ENCODE assay signal across 14 cellular contexts in the genomic region with DNA sequence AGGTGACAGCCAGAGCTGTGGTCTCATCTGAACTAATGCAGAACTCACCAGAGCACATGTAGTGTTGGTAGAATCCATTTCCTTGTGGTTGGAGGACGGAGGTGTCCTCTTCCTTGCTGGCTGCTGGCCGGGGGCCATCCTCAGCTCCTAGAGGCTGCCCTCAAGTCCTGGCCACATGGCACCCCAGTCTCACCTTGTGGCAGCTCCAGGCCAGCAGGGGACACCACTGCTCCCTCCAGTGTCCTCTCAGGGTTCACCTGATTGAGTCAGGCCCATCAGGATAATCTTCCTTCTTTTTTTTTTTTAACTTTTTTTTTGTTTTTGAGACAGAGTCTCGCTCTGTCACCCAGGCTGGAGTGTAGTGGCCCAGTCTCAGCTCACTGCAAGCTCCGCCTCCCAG. TPM values are rescaled to one million over a fixed set of nuclear protein-coding genes. Genes with fewer than 3 reads are reported as not detected.
DNase-seq lines count a peak whose midpoint lies in the region; FAIRE-seq and TF ChIP-seq lines count a peak whose summit lies in the region.
"Had no signal": no experiment of that assay in that cellular context is flagged by ENCODE, and none has a peak within 500 bp of the region (broad histone marks: within the 10 kb centered on the region; RNA-seq: fewer than 3 reads in every experiment).

No MANE protein-coding gene starts in this region.

- no peak overlapping the region for H2BK5ac ChIP-seq in H1 (ENCODE audit: low read depth, low read length)

- POLR2A ChIA-PET in H1 (lab: Charles Lee; ENCODE audit: partially characterized antibody), result no interaction called here

- H3K14ac ChIP-seq in H1 (ENCODE audit: insufficient read length), result no peak overlapping the region

- no peak overlapping the region for H3K27ac Mint-ChIP-seq in activated naive CD4-positive, alpha-beta T cell treated with anti-CD3 and anti-CD28 coated beads for 36 hours
- no peak overlapping the region for H3K27ac Mint-ChIP-seq in activated naive CD4-positive, alpha-beta T cell treated with anti-CD3 and anti-CD28 coated beads, Interleukin-2, amount 10 ng/mL, durations not matched to agents 7 days and 5 days
- no peak overlapping the region for H3K27ac Mint-ChIP-seq in activated T-helper 2 cell treated with anti-CD3 and anti-CD28 coated beads, Interferon-gamma antibody, Interleukin-2, Interleukin-4, amounts not matched to agents 10 μg/mL and 5 μg/mL and 100 μg/mL, durations not matched to agents 14 hours and 24 hours and 36 hours

- WGBS in H1 (ENCODE audit: extremely low coverage in 1 of 2, insufficient coverage in 1 of 2, insufficient read length in 1 of 2, insufficient replicate concordance in 2 of 2, low coverage in 1 of 2, low lambda C conversion rate in 2 of 2, missing lambda C conversion rate in 1 of 2), 2 experiments, result 93% methylated on average over 4 of the region's 4 CpGs; no CpG with 5 or more reads in 1 of the 2 experiments

- H3K36me3 Mint-ChIP-seq in activated naive CD4-positive, alpha-beta T cell treated with anti-CD3 and anti-CD28 coated beads for 36 hours (ENCODE audit: low read depth), result no peaks in the 10 kb centered on the region
- no peaks in the 10 kb centered on the region for H3K36me3 Mint-ChIP-seq in activated naive CD4-positive, alpha-beta T cell treated with anti-CD3 and anti-CD28 coated beads, Interleukin-2, amount 10 ng/mL, durations not matched to agents 7 days and 5 days
- no peaks in the 10 kb centered on the region for H3K36me3 Mint-ChIP-seq in activated T-helper 2 cell treated with anti-CD3 and anti-CD28 coated beads, Interferon-gamma antibody, Interleukin-2, Interleukin-4, amounts not matched to agents 10 μg/mL and 5 μg/mL and 100 μg/mL, durations not matched to agents 14 hours and 24 hours and 36 hours (ENCODE audit: low read depth)

- no peaks in the 10 kb centered on the region for H3K27me3 Mint-ChIP-seq in activated naive CD4-positive, alpha-beta T cell treated with anti-CD3 and anti-CD28 coated beads for 36 hours (ENCODE audit: low read depth)
- H3K27me3 Mint-ChIP-seq in activated naive CD4-positive, alpha-beta T cell treated with anti-CD3 and anti-CD28 coated beads, Interleukin-2, amount 10 ng/mL, durations not matched to agents 7 days and 5 days, result peaks cover under 1% of the 10 kb centered on the region
- H3K27me3 Mint-ChIP-seq in activated T-helper 2 cell treated with anti-CD3 and anti-CD28 coated beads, Interferon-gamma antibody, Interleukin-2, Interleukin-4, amounts not matched to agents 10 μg/mL and 5 μg/mL and 100 μg/mL, durations not matched to agents 14 hours and 24 hours and 36 hours (ENCODE audit: low read depth), result peaks cover 3% of the 10 kb centered on the region

- intact Hi-C loops in activated naive CD4-positive, alpha-beta T cell treated with anti-CD3 and anti-CD28 coated beads for 36 hours (cut with micrococcal nuclease), result no loop called here
- intact Hi-C loops in activated T-helper 2 cell treated with anti-CD3 and anti-CD28 coated beads, Interferon-gamma antibody, Interleukin-2, Interleukin-4, amounts not matched to agents 10 μg/mL and 5 μg/mL and 100 μg/mL, durations not matched to agents 14 hours and 24 hours and 36 hours (cut with micrococcal nuclease), result no loop called here

- no peak overlapping the region for H3K56ac ChIP-seq in H1 (replicated peaks; ENCODE audit: insufficient read length, low read depth, low read length)

- H3K23me2 ChIP-seq in H1 (ENCODE audit: low read depth, low read length), result peaks cover 2% of the 10 kb centered on the region; the same call in 1 of the 2 replicates

- peak; percentile 11 for DNase-seq in activated naive CD4-positive, alpha-beta T cell treated with anti-CD3 and anti-CD28 coated beads for 36 hours
- DNase-seq in activated naive CD4-positive, alpha-beta T cell treated with anti-CD3 and anti-CD28 coated beads, Interleukin-2, amount 10 ng/mL, durations not matched to agents 7 days and 5 days, result no peak
- DNase-seq in H1 (ENCODE audit: low read depth in 1 of 2, low spot score in 2 of 2) (no peak), retinal pigment epithelial cell (ENCODE audit: low read depth) (no peak), ureter (ENCODE audit: low spot score) (no peak), D341Med (ENCODE audit: low spot score) (no peak)
- no peak for DNase-seq in activated T-helper 2 cell treated with anti-CD3 and anti-CD28 coated beads, Interferon-gamma antibody, Interleukin-2, Interleukin-4, amounts not matched to agents 10 μg/mL and 5 μg/mL and 100 μg/mL, durations not matched to agents 14 hours and 24 hours and 36 hours (ENCODE audit: low spot score)
- DNase-seq: activated CD4-positive, CD25-positive, alpha-beta regulatory T cell; dermis blood vessel endothelial cell; DMS 273 treated with DMSO at 0.1 percent for 48 hours; Kasumi-1; midbrain; NCI-H2171 treated with DMSO at 0.1 percent for 48 hours had no signal

- H4K5ac ChIP-seq in H1 (ENCODE audit: insufficient read length, low read depth, low read length), result no peak overlapping the region

- no peak for TF ChIP-seq EP300 in H1 (IDR thresholded peaks at IDR 0.05; ENCODE audit: borderline replicate concordance in 1 of 2, low read depth in 2 of 2, low read length in 2 of 2)

- no peaks in the 10 kb centered on the region for H3K9me3 ChIP-seq in H1 (ENCODE audit: insufficient read depth in 2 of 2, low read depth in 1 of 2, low read length in 1 of 2)

- H3K4ac ChIP-seq in H1 (replicated peaks; ENCODE audit: insufficient read length, low read depth, low read length), result no peak overlapping the region

- H4K91ac ChIP-seq in H1 (replicated peaks; ENCODE audit: insufficient read length, low read length), result no peak overlapping the region

- no peak overlapping the region for H3K18ac ChIP-seq in H1 (ENCODE audit: extremely low read depth, low read length)

- no peak overlapping the region for H2BK15ac ChIP-seq in H1 (ENCODE audit: low read length)

- no peaks in the 10 kb centered on the region for H3K4me1 ChIP-seq in H1 (replicated peaks in 1 of 4; ENCODE audit: control insufficient read depth in 3 of 4, insufficient read depth in 4 of 4, low read length in 3 of 4)

- H3K36me3 ChIP-seq in H1 (ENCODE audit: control insufficient read depth in 2 of 4, insufficient read depth in 4 of 4, low read length in 3 of 4), result no peaks in the 10 kb centered on the region

- H4K20me1 ChIP-seq in H1 (replicated peaks in 1 of 2; ENCODE audit: control insufficient read depth in 1 of 2, insufficient read depth in 2 of 2, low read length in 2 of 2), result no peaks in the 10 kb centered on the region

- no peak overlapping the region for H3K4me3 ChIP-seq in H1 (ENCODE audit: extremely low read depth in 1 of 4, insufficient read depth in 2 of 4, low read depth in 3 of 4, low read length in 4 of 4)
- H3K4me3 ChIP-seq in retinal pigment epithelial cell (ENCODE audit: low read length), result no peak overlapping the region

- CTCF ChIA-PET in activated naive CD4-positive, alpha-beta T cell treated with anti-CD3 and anti-CD28 coated beads for 36 hours (lab: Charles Lee), result interaction anchor here (0.8 to 4.7 kb wide), 4 partner anchors 11 to 122 kb away, joined by 3 to 28 read pairs (median 8); no protein-coding TSS in a partner anchor
- CTCF ChIA-PET in activated naive CD4-positive, alpha-beta T cell treated with anti-CD3 and anti-CD28 coated beads, Interleukin-2, amount 10 ng/mL, durations not matched to agents 7 days and 5 days (lab: Charles Lee), result interaction anchor here (0.6 to 3.8 kb wide), 6 partner anchors 10 to 122 kb away, joined by 3 to 12 read pairs (median 6); no protein-coding TSS in a partner anchor
- CTCF ChIA-PET in H1 (lab: Charles Lee; ENCODE audit: partially characterized antibody), result interaction anchor here (0.6 to 13.5 kb wide), 12 partner anchors 8 to 310 kb away, joined by 3 to 131 read pairs (median 10); a partner anchor contains a TSS

- no peak for FAIRE-seq in H1 (lab: Jason Lieb, UNC)

- no peak overlapping the region for H2BK120ac ChIP-seq in H1 (replicated peaks; ENCODE audit: low read depth, low read length)

- no peak overlapping the region for H3K4me3 Mint-ChIP-seq in activated naive CD4-positive, alpha-beta T cell treated with anti-CD3 and anti-CD28 coated beads for 36 hours
- no peak overlapping the region for H3K4me3 Mint-ChIP-seq in activated naive CD4-positive, alpha-beta T cell treated with anti-CD3 and anti-CD28 coated beads, Interleukin-2, amount 10 ng/mL, durations not matched to agents 7 days and 5 days
- H3K4me3 Mint-ChIP-seq in activated T-helper 2 cell treated with anti-CD3 and anti-CD28 coated beads, Interferon-gamma antibody, Interleukin-2, Interleukin-4, amounts not matched to agents 10 μg/mL and 5 μg/mL and 100 μg/mL, durations not matched to agents 14 hours and 24 hours and 36 hours (ENCODE audit: low read depth), result no peak overlapping the region

- H3K9ac ChIP-seq in H1 (replicated peaks in 1 of 4; ENCODE audit: extremely low read depth in 1 of 4, low read depth in 3 of 4, low read length in 3 of 4), result no peak overlapping the region

- TF ChIP-seq CTCF in LNCAP (IDR thresholded peaks at IDR 0.05) (peak; percentile 17; the same call in 1 of the 2 replicates), H1 (IDR thresholded peaks at IDR 0.05; ENCODE audit: control extremely low read depth in 1 of 3, insufficient read depth in 1 of 3, low read depth in 1 of 3, low read length in 3 of 3) (peak; percentile 21 to 54 (median 39); a peak in 3 of 4 replicates), retinal pigment epithelial cell (conservative IDR thresholded peaks at IDR 0.05; ENCODE audit: low read depth, low read length) (peak; percentile 25)

- H3K9me3 Mint-ChIP-seq in activated naive CD4-positive, alpha-beta T cell treated with anti-CD3 and anti-CD28 coated beads for 36 hours, result no peaks in the 10 kb centered on the region
- H3K9me3 Mint-ChIP-seq in activated naive CD4-positive, alpha-beta T cell treated with anti-CD3 and anti-CD28 coated beads, Interleukin-2, amount 10 ng/mL, durations not matched to agents 7 days and 5 days, result no peaks in the 10 kb centered on the region
- no peaks in the 10 kb centered on the region for H3K9me3 Mint-ChIP-seq in activated T-helper 2 cell treated with anti-CD3 and anti-CD28 coated beads, Interferon-gamma antibody, Interleukin-2, Interleukin-4, amounts not matched to agents 10 μg/mL and 5 μg/mL and 100 μg/mL, durations not matched to agents 14 hours and 24 hours and 36 hours

- H2AFZ ChIP-seq in H1 (ENCODE audit: low read length), result no peak overlapping the region

- H3K23ac ChIP-seq in H1 (ENCODE audit: insufficient read length), result no peak overlapping the region

- H3K79me2 ChIP-seq in H1 (ENCODE audit: control insufficient read depth in 1 of 2, insufficient read depth in 2 of 2, low read length in 2 of 2), result no peaks in the 10 kb centered on the region

- no peak overlapping the region for H2BK20ac ChIP-seq in H1 (ENCODE audit: low read length)

- TF ChIP-seq RAD21 in H1 (IDR thresholded peaks at IDR 0.05 in 1 of 2, conservative IDR thresholded peaks at IDR 0.05 in 1 of 2; ENCODE audit: low read depth in 2 of 2, low read length in 2 of 2), result peak; percentile 27 to 43; a peak in 2 of 4 replicates

- no peak overlapping the region for H4K8ac ChIP-seq in H1 (ENCODE audit: extremely low read depth, insufficient read depth, low read length)

- H3K4me1 Mint-ChIP-seq in activated naive CD4-positive, alpha-beta T cell treated with anti-CD3 and anti-CD28 coated beads for 36 hours (ENCODE audit: low read depth), result no peaks in the 10 kb centered on the region
- no peaks in the 10 kb centered on the region for H3K4me1 Mint-ChIP-seq in activated naive CD4-positive, alpha-beta T cell treated with anti-CD3 and anti-CD28 coated beads, Interleukin-2, amount 10 ng/mL, durations not matched to agents 7 days and 5 days
- no peaks in the 10 kb centered on the region for H3K4me1 Mint-ChIP-seq in activated T-helper 2 cell treated with anti-CD3 and anti-CD28 coated beads, Interferon-gamma antibody, Interleukin-2, Interleukin-4, amounts not matched to agents 10 μg/mL and 5 μg/mL and 100 μg/mL, durations not matched to agents 14 hours and 24 hours and 36 hours (ENCODE audit: low read depth)

- no peak overlapping the region for H2AK5ac ChIP-seq in H1 (ENCODE audit: low read depth, low read length)

- no peaks in the 10 kb centered on the region for H3K79me1 ChIP-seq in H1 (ENCODE audit: low read depth, low read length)

- H3K27ac ChIP-seq in H1 (ENCODE audit: low read depth, low read length), result no peak overlapping the region

- H3K4me2 ChIP-seq in H1 (ENCODE audit: insufficient read depth in 1 of 2, low read depth in 2 of 2, low read length in 2 of 2), result no peak overlapping the region

- no peaks in the 10 kb centered on the region for H3K27me3 ChIP-seq in H1 (replicated peaks in 1 of 4; ENCODE audit: control insufficient read depth in 3 of 4, extremely low read depth in 1 of 4, insufficient read depth in 3 of 4, low read length in 3 of 4)

- no peak overlapping the region for H2BK12ac ChIP-seq in H1 (ENCODE audit: low read depth, low read length)

- no peak for TF ChIP-seq POLR2A in H1 (IDR thresholded peaks at IDR 0.05; ENCODE audit: control extremely low read depth in 1 of 2, low read depth in 2 of 2, low read length in 2 of 2)

RNA-seq across cellular contexts. Expression of a gene that starts 2.9 kb away (rescaled TPM):
- total RNA-seq in activated naive CD4-positive, alpha-beta T cell treated with anti-CD3 and anti-CD28 coated beads for 36 hours, result not detected
- total RNA-seq in H1 (2021; fragmentation: NEBNext Ultra II Directional; extraction: Animal tissue kit (Norgen Biotek cat#: 25700)), result 0.15 and 0.28 TPM in 2 replicates
- 0.08 and 0.63 TPM in 2 replicates for polyA plus RNA-seq in H1 (2011; rRNA removed)
- polyA plus RNA-seq in H1 (2011; cell fraction: cytosol; rRNA removed), result 0.14 TPM
- 0.26 TPM for polyA plus RNA-seq in H1 (2011; cell fraction: nucleus; rRNA removed)
- polyA plus RNA-seq in H1 (2012, experiment 1 of 2), result 0.12 to 0.19 TPM (median 0.16 TPM) in 3 of 4 replicates, not detected in the other
- polyA plus RNA-seq in H1 (2012, experiment 2 of 2), result 0.13 TPM
- 0.12 TPM for polyA plus RNA-seq in H1 (2013, experiment 1 of 2)
- 0.09 TPM for polyA plus RNA-seq in H1 (2013, experiment 2 of 2)
- 0.44 TPM in 1 of 2 replicates, not detected in the other for polyA minus RNA-seq in H1 (2011; rRNA and poly(A)+ RNA removed)
- not detected for polyA minus RNA-seq in H1 (2011; cell fraction: cytosol; rRNA and poly(A)+ RNA removed)
- polyA minus RNA-seq in H1 (2011; cell fraction: nucleus; rRNA and poly(A)+ RNA removed), result 0.30 TPM
- total RNA-seq in ureter, result 2.3 TPM
- total RNA-seq in activated T-helper 2 cell treated with anti-CD3 and anti-CD28 coated beads, Interferon-gamma antibody, Interleukin-2, Interleukin-4, amounts not matched to agents 10 μg/mL and 5 μg/mL and 100 μg/mL, durations not matched to agents 14 hours and 24 hours and 36 hours, result 0.37 and 0.46 TPM in 2 replicates
